11 cellular contexts compared by ENCODE assay signal in genomic region chr3:125644036-125645025, GRCh38. TPM values are rescaled to one million over a fixed set of nuclear protein-coding genes. Genes with fewer than 3 reads are reported as not detected.
A peak's percentile ranks its signal among the peaks of the same experiment; 100 is the strongest.
DNase-seq lines count a peak whose midpoint lies in the region; ATAC-seq and TF ChIP-seq lines count a peak whose summit lies in the region.
"Had no signal": no experiment of that assay in that cellular context is flagged by ENCODE, and none has a peak within 500 bp of the region (broad histone marks: within the 10 kb centered on the region; RNA-seq: fewer than 3 reads in every experiment).

No MANE protein-coding gene starts in this region.

- no peak for TF ChIP-seq CTCF in astrocyte of the spinal cord (IDR thresholded peaks at IDR 0.05; ENCODE audit: low read depth, low read length)
- no peak for TF ChIP-seq CTCF in GM13976 (IDR thresholded peaks at IDR 0.05; ENCODE audit: borderline replicate concordance, control extremely low read depth, extremely low read depth, insufficient read depth, missing control alignments)

- intact Hi-C loops in right cardiac atrium (cut with DNase I), result no loop called here
- intact Hi-C loops in sciatic nerve (cut with DNase I), result no loop called here

- ATAC-seq in right cardiac atrium (peak; percentile 93 to 95), sciatic nerve (peak; percentile 96)
- ATAC-seq: CD8-positive, alpha-beta T cell had no signal

- no peaks in the 10 kb centered on the region for H3K9me3 ChIP-seq in right cardiac atrium (ENCODE audit: control insufficient read depth, low read length)
- H3K9me3 ChIP-seq: pancreas had no signal

- peaks cover 3% of the 10 kb centered on the region for H3K4me1 ChIP-seq in right cardiac atrium (ENCODE audit: control insufficient read depth, insufficient read depth, low read length)
- H3K4me1 ChIP-seq: pancreas had no signal

- no peaks in the 10 kb centered on the region for H3K27me3 ChIP-seq in right cardiac atrium (ENCODE audit: control insufficient read depth, insufficient read depth)
- H3K27me3 ChIP-seq: pancreas had no signal

- no peak overlapping the region for H3K4me3 ChIP-seq in astrocyte of the spinal cord (ENCODE audit: low read depth, low read length)
- H3K4me3 ChIP-seq in right cardiac atrium (ENCODE audit: low read length), result no peak overlapping the region
- H3K4me3 ChIP-seq: pancreas had no signal

- WGBS in right cardiac atrium, result 63% methylated on average over 10 of the region's 10 CpGs

- in situ Hi-C loops in astrocyte of the spinal cord (cut with HindIII; ENCODE audit: low sequenced_read_pairs) (no loop called here), GM13976 (cut with MboI; ENCODE audit: low sequenced_read_pairs, unreplicated experiment) (no loop called here)

- H3K27ac ChIP-seq in right cardiac atrium (ENCODE audit: low read length), result peak overlapping the region; percentile 62
- H3K27ac ChIP-seq: pancreas had no signal

- DNase-seq in GM04503 (ENCODE audit: low read depth) (peak; percentile 78), astrocyte of the spinal cord (ENCODE audit: low read depth, low spot score) (peak; percentile 2), right cardiac atrium (peak; percentile 69 to 81 (median 80)), sciatic nerve (ENCODE audit: low spot score) (no peak), NCI-H510A treated with DMSO at 0.1 percent for 48 hours (lab: John Stamatoyannopoulos, UW) (no peak), NCI-H226 (no peak), NCI-H524 (lab: John Stamatoyannopoulos, UW) (no peak), GM13976 (ENCODE audit: low spot score) (no peak)
- DNase-seq: CD8-positive, alpha-beta T cell; pancreas; T-helper 2 cell had no signal

RNA-seq across cellular contexts. Expression of gene OSBPL11, which starts 49.0 kb away (rescaled TPM):
- total RNA-seq in right cardiac atrium (10 to 100 TPM in 3 of 4 donors, 1 to 10 TPM in 1; 9.4 to 14.4 (median 13.2) TPM), sciatic nerve (14.8 TPM)
- polyA plus RNA-seq in right cardiac atrium, result 8.0 TPM

Comparison
In these comparisons a context has a peak if more than half of its experiments do, and no peak if none do; other contexts are left out.
1. DNase-seq: peak in GM04503 (single experiment), astrocyte of the spinal cord (single experiment) and right cardiac atrium (3 of 3); none in sciatic nerve (single experiment), NCI-H510A treated with DMSO at 0.1 percent for 48 hours (single experiment), NCI-H226 (single experiment), NCI-H524 (0 of 2) and GM13976 (single experiment).